ENCODE assay signal across 9 cellular contexts in the genomic region with DNA sequence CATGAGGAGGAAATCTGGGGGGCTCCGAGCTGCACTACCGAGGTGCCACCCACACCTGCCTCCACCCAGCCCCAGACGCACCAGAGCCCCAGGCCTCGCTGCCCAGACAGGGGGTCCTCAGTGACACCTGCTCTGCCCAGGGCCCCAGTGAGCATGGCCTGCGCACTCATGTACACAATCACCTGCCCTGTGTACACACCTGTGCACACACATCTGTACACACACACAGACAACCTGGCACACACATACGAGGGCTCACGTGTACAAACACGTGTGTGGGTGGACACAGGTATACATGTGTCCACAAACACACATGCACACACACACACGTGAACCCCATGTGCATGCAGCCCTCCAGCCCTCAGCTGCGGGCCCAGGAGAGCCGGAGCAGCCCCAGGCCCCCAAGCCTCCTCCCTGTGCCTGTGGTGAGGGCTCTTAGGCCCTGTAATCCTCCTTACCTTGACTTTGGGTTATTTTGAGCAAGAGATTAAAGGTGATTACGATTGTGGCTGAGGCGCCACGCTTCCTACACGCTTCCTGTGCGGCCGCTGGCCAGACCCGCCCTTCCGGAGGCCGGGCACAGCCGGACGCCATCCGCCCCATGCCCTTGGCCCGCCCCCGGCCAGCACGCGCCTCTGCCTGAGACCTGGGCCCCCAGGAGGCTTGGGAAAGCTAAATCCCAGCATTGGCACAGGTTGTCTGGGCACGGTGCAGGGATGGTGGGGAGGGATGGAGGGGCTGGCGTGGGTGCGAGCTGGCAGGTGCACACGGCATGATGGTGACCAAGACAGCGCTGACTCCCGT.
DNase-seq lines count a peak whose midpoint lies in the region; TF ChIP-seq lines count a peak whose summit lies in the region.
"Had no signal": no experiment of that assay in that cellular context is flagged by ENCODE, and none has a peak within 500 bp of the region (broad histone marks: within the 10 kb centered on the region; RNA-seq: fewer than 3 reads in every experiment).

No MANE protein-coding gene starts in this region.

- H3K4me1 ChIP-seq in colonic mucosa (peaks cover 11% of the 10 kb centered on the region), adrenal gland (replicated peaks in 1 of 2) (peaks cover 0 to 6% of the 10 kb centered on the region in 2 donors)

- intact Hi-C loops in activated CD4-positive, alpha-beta T cell treated with anti-CD3 and anti-CD28 coated beads, Interleukin-2, amount 10 ng/mL, durations not matched to agents 24 days and 14 days (cut with micrococcal nuclease), result no loop called here
- intact Hi-C loops in colonic mucosa (cut with DNase I), result no loop called here
- intact Hi-C loops in adrenal gland (cut with DNase I), result no loop called here

- 75 to 81% (median 78%) methylated on average over 13 to 33 of the region's 33 CpGs for WGBS in adrenal gland, 4 donors

- H3K27ac Mint-ChIP-seq in activated CD4-positive, alpha-beta T cell treated with anti-CD3 and anti-CD28 coated beads, Interleukin-2, amount 10 ng/mL, durations not matched to agents 24 days and 14 days, result no peak overlapping the region
- H3K27ac Mint-ChIP-seq in stimulated activated naive CD8-positive, alpha-beta T cell treated with anti-CD3 and anti-CD28 coated beads, Interleukin-15, Interleukin-2, amounts not matched to agents 100 ng/mL and 50 ng/mL, for 24 hours, result peak overlapping the region; percentile 52

- H3K27me3 ChIP-seq in colonic mucosa, result no peaks in the 10 kb centered on the region
- H3K27me3 ChIP-seq in adrenal gland, result no peaks in the 10 kb centered on the region

- H3K9me3 ChIP-seq in colonic mucosa, result no peaks in the 10 kb centered on the region
- no peaks in the 10 kb centered on the region for H3K9me3 ChIP-seq in adrenal gland (replicated peaks in 1 of 3)

- no peak overlapping the region for H3K27ac ChIP-seq in colonic mucosa
- H3K27ac ChIP-seq in adrenal gland, result no peak overlapping the region

- H3K36me3 ChIP-seq in colonic mucosa (no peaks in the 10 kb centered on the region), adrenal gland (replicated peaks in 1 of 2) (no peaks in the 10 kb centered on the region)

- H3K4me3 ChIP-seq in colonic mucosa, result peak overlapping the region; percentile 17
- no peak overlapping the region for H3K4me3 ChIP-seq in adrenal gland

- H3K27me3 Mint-ChIP-seq in activated CD4-positive, alpha-beta T cell treated with anti-CD3 and anti-CD28 coated beads, Interleukin-2, amount 10 ng/mL, durations not matched to agents 24 days and 14 days, result peaks cover 5% of the 10 kb centered on the region
- H3K27me3 Mint-ChIP-seq in stimulated activated naive CD8-positive, alpha-beta T cell treated with anti-CD3 and anti-CD28 coated beads, Interleukin-15, Interleukin-2, amounts not matched to agents 100 ng/mL and 50 ng/mL, for 24 hours, result peaks cover 6% of the 10 kb centered on the region

- DNase-seq in activated CD4-positive, alpha-beta T cell treated with anti-CD3 and anti-CD28 coated beads, Interleukin-2, amount 10 ng/mL, durations not matched to agents 24 days and 14 days, result peak; percentile 60
- no peak for DNase-seq in activated CD4-positive, alpha-beta T cell treated with anti-CD3 and anti-CD28 coated beads, Interleukin-2, amount 50 U/mL, for 4 hours
- DNase-seq in NOMO-1 treated with DMSO at 0.1 percent for 48 hours (lab: John Stamatoyannopoulos, UW; ENCODE audit: unreplicated experiment), result peak; percentile 65
- DNase-seq in colonic mucosa, result peak; percentile 35
- DNase-seq in activated gamma-delta T cell treated with Interleukin-2 at 50 U/mL for 16 hours, result no peak
- no peak for DNase-seq in adrenal gland
- DNase-seq in NCI-H1105 treated with DMSO at 0.1 percent for 48 hours (lab: John Stamatoyannopoulos, UW), result no peak
- DNase-seq: NCI-H2081 treated with DMSO at 0.1 percent for 48 hours had no signal

- no peak overlapping the region for H3K9ac ChIP-seq in colonic mucosa (ENCODE audit: low read depth in 2 of 2, low read length in 2 of 2)

- TF ChIP-seq CTCF in colonic mucosa (IDR thresholded peaks at IDR 0.05), result no peak
- TF ChIP-seq CTCF in adrenal gland (IDR thresholded peaks at IDR 0.05), result no peak

- peaks cover 11% of the 10 kb centered on the region for H3K4me1 Mint-ChIP-seq in activated CD4-positive, alpha-beta T cell treated with anti-CD3 and anti-CD28 coated beads, Interleukin-2, amount 10 ng/mL, durations not matched to agents 24 days and 14 days
- peaks cover 29% of the 10 kb centered on the region for H3K4me1 Mint-ChIP-seq in stimulated activated naive CD8-positive, alpha-beta T cell treated with anti-CD3 and anti-CD28 coated beads, Interleukin-15, Interleukin-2, amounts not matched to agents 100 ng/mL and 50 ng/mL, for 24 hours (ENCODE audit: low read depth)

- no peak overlapping the region for H3K4me3 Mint-ChIP-seq in activated CD4-positive, alpha-beta T cell treated with anti-CD3 and anti-CD28 coated beads, Interleukin-2, amount 10 ng/mL, durations not matched to agents 24 days and 14 days
- peak overlapping the region; percentile 70 for H3K4me3 Mint-ChIP-seq in stimulated activated naive CD8-positive, alpha-beta T cell treated with anti-CD3 and anti-CD28 coated beads, Interleukin-15, Interleukin-2, amounts not matched to agents 100 ng/mL and 50 ng/mL, for 24 hours

- no peaks in the 10 kb centered on the region for H3K36me3 Mint-ChIP-seq in activated CD4-positive, alpha-beta T cell treated with anti-CD3 and anti-CD28 coated beads, Interleukin-2, amount 10 ng/mL, durations not matched to agents 24 days and 14 days (ENCODE audit: low read depth)
- no peaks in the 10 kb centered on the region for H3K36me3 Mint-ChIP-seq in stimulated activated naive CD8-positive, alpha-beta T cell treated with anti-CD3 and anti-CD28 coated beads, Interleukin-15, Interleukin-2, amounts not matched to agents 100 ng/mL and 50 ng/mL, for 24 hours (ENCODE audit: low read depth)

- no peaks in the 10 kb centered on the region for H3K9me3 Mint-ChIP-seq in activated CD4-positive, alpha-beta T cell treated with anti-CD3 and anti-CD28 coated beads, Interleukin-2, amount 10 ng/mL, durations not matched to agents 24 days and 14 days
- no peaks in the 10 kb centered on the region for H3K9me3 Mint-ChIP-seq in stimulated activated naive CD8-positive, alpha-beta T cell treated with anti-CD3 and anti-CD28 coated beads, Interleukin-15, Interleukin-2, amounts not matched to agents 100 ng/mL and 50 ng/mL, for 24 hours

- no peak for TF ChIP-seq POLR2A in adrenal gland (IDR thresholded peaks at IDR 0.05)

Comparison
In these comparisons a context has a peak if more than half of its experiments do, and no peak if none do; other contexts are left out.
1. DNase-seq: peak in activated CD4-positive, alpha-beta T cell treated with anti-CD3 and anti-CD28 coated beads, Interleukin-2, amount 10 ng/mL, durations not matched to agents 24 days and 14 days (single experiment), NOMO-1 treated with DMSO at 0.1 percent for 48 hours (single experiment) and colonic mucosa (single experiment); none in activated CD4-positive, alpha-beta T cell treated with anti-CD3 and anti-CD28 coated beads, Interleukin-2, amount 50 U/mL, for 4 hours (0 of 2), activated gamma-delta T cell treated with Interleukin-2 at 50 U/mL for 16 hours (single experiment), adrenal gland (0 of 7) and NCI-H1105 treated with DMSO at 0.1 percent for 48 hours (single experiment).